In genomic region chr5:67163863-67164595, GRCh38 we compare ENCODE assay signal across 23 cellular contexts. TPM values are rescaled to one million over a fixed set of nuclear protein-coding genes. Genes with fewer than 3 reads are reported as not detected.
DNase-seq lines count a peak whose midpoint lies in the region; ATAC-seq and TF ChIP-seq lines count a peak whose summit lies in the region.
"Had no signal": no experiment of that assay in that cellular context is flagged by ENCODE, and none has a peak within 500 bp of the region (broad histone marks: within the 10 kb centered on the region; RNA-seq: fewer than 3 reads in every experiment).

No MANE protein-coding gene starts in this region.

- H3K4me1 ChIP-seq in breast epithelium, result peaks cover 0 to 3% of the 10 kb centered on the region in 2 donors
- H3K4me1 ChIP-seq in effector memory CD4-positive, alpha-beta T cell (ENCODE audit: control insufficient read depth, insufficient read depth, low read length, poor library complexity, severe bottlenecking), result peaks cover 69% of the 10 kb centered on the region

- H3K36me3 Mint-ChIP-seq in MCF 10A (ENCODE audit: insufficient read depth, unreplicated experiment), result peaks cover 50% of the 10 kb centered on the region
- H3K36me3 Mint-ChIP-seq in T-helper 17 cell (ENCODE audit: low read depth), result no peaks in the 10 kb centered on the region
- H3K36me3 Mint-ChIP-seq in stimulated activated memory B cell treated with anti-CD40 and anti-IgM and Interleukin-4, amounts not matched to agents 10 μg/mL and 1 μg/mL and 100 μg/mL, for 72 hours, result peaks cover 23% of the 10 kb centered on the region

- H3K4me1 Mint-ChIP-seq in MCF 10A (ENCODE audit: insufficient read depth, unreplicated experiment) (peaks cover 18% of the 10 kb centered on the region), T-helper 17 cell (peaks cover 59% of the 10 kb centered on the region)
- peaks cover 22% of the 10 kb centered on the region for H3K4me1 Mint-ChIP-seq in stimulated activated memory B cell treated with anti-CD40 and anti-IgM and Interleukin-4, amounts not matched to agents 10 μg/mL and 1 μg/mL and 100 μg/mL, for 72 hours
- H3K4me1 Mint-ChIP-seq: brain had no signal

- CTCF ChIA-PET in MCF 10A (lab: Yijun Ruan, JAX), result interaction anchor here (0.6 to 11.3 kb wide), 7 partner anchors 7 to 335 kb away, joined by 3 to 220 read pairs (median 5); no protein-coding TSS in a partner anchor

- BruUV-seq in MCF 10A (replicated peaks; lab: Mats Ljungman, UMichigan), result no TSS peak

- no peak overlapping the region for H3K4me3 ChIP-seq in breast epithelium
- H3K4me3 ChIP-seq in effector memory CD4-positive, alpha-beta T cell (ENCODE audit: insufficient read depth, low read depth, low read length, poor library complexity, severe bottlenecking), result peak overlapping the region; percentile 52
- H3K4me3 ChIP-seq: dorsolateral prefrontal cortex, left lung, SK-N-MC, vagina had no signal

- H3K9me3 Mint-ChIP-seq in MCF 10A (ENCODE audit: unreplicated experiment), result no peaks in the 10 kb centered on the region
- no peaks in the 10 kb centered on the region for H3K9me3 Mint-ChIP-seq in stimulated activated memory B cell treated with anti-CD40 and anti-IgM and Interleukin-4, amounts not matched to agents 10 μg/mL and 1 μg/mL and 100 μg/mL, for 72 hours
- H3K9me3 Mint-ChIP-seq: brain had no signal

- TF ChIP-seq POLR2A in breast epithelium (IDR thresholded peaks at IDR 0.05), result no peak

- intact Hi-C loops in breast epithelium (cut with DNase I; ENCODE audit: low total_unique reads), result no loop called here
- intact Hi-C loops in MCF 10A (cut with micrococcal nuclease), result no loop called here

- H3K4me3 Mint-ChIP-seq in MCF 10A (ENCODE audit: unreplicated experiment), result no peak overlapping the region
- peak overlapping the region; percentile 91 for H3K4me3 Mint-ChIP-seq in T-helper 17 cell
- no peak overlapping the region for H3K4me3 Mint-ChIP-seq in stimulated activated memory B cell treated with anti-CD40 and anti-IgM and Interleukin-4, amounts not matched to agents 10 μg/mL and 1 μg/mL and 100 μg/mL, for 72 hours
- H3K4me3 Mint-ChIP-seq: brain had no signal

- H3K9me3 ChIP-seq in breast epithelium, result no peaks in the 10 kb centered on the region
- no peaks in the 10 kb centered on the region for H3K9me3 ChIP-seq in T-helper 17 cell (ENCODE audit: control insufficient read depth, low read length, poor library complexity, severe bottlenecking)
- no peaks in the 10 kb centered on the region for H3K9me3 ChIP-seq in effector memory CD4-positive, alpha-beta T cell (ENCODE audit: control insufficient read depth, low read length)
- H3K9me3 ChIP-seq: left lung, vagina had no signal

- H3K27ac Mint-ChIP-seq in MCF 10A (ENCODE audit: low read depth, unreplicated experiment) (no peak overlapping the region), T-helper 17 cell (peak overlapping the region; percentile 97)
- H3K27ac Mint-ChIP-seq in stimulated activated memory B cell treated with anti-CD40 and anti-IgM and Interleukin-4, amounts not matched to agents 10 μg/mL and 1 μg/mL and 100 μg/mL, for 72 hours, result peak overlapping the region; percentile 95
- H3K27ac Mint-ChIP-seq: brain had no signal

- peak overlapping the region; percentile 90 to 92 for H3K27ac ChIP-seq in breast epithelium
- peak overlapping the region; percentile 85 for H3K27ac ChIP-seq in effector memory CD4-positive, alpha-beta T cell (ENCODE audit: insufficient read depth, low read length, poor library complexity, severe bottlenecking)
- H3K27ac ChIP-seq: left lung, SK-N-MC, vagina had no signal

- DNase-seq in breast epithelium (ENCODE audit: low spot score in 2 of 2), result no peak
- no peak for DNase-seq in MCF 10A (ENCODE audit: unreplicated experiment)
- DNase-seq in T-helper 17 cell, result no peak
- no peak for DNase-seq in effector memory CD4-positive, alpha-beta T cell
- no peak for DNase-seq in ecto neural progenitor cell (ENCODE audit: low spot score)
- DNase-seq: activated CD4-positive, alpha-beta T cell treated with anti-CD3 and anti-CD28 coated beads, Interleukin-2, amount 50 U/mL, for 1 hour; activated effector memory CD4-positive, alpha-beta T cell treated with anti-CD3 and anti-CD28 coated beads, Interleukin-2, amount 50 U/mL, for 16 hours; dorsolateral prefrontal cortex; EL; HCEC 1CT; NCI-H1694 treated with DMSO at 0.1 percent for 48 hours; NCI-H2227 treated with DMSO at 0.1 percent for 48 hours; PC-3; stimulated activated CD4-positive, alpha-beta T cell treated with anti-CD3 and anti-CD28 coated beads, Interleukin-4, amount 100 ng/mL, for 1 hour; substantia nigra had no signal

- H3K36me3 ChIP-seq in breast epithelium, result no peaks in the 10 kb centered on the region
- peaks cover 7% of the 10 kb centered on the region for H3K36me3 ChIP-seq in effector memory CD4-positive, alpha-beta T cell (ENCODE audit: control insufficient read depth, insufficient read depth, low read length)

- H3K27me3 Mint-ChIP-seq in MCF 10A (ENCODE audit: insufficient read depth, unreplicated experiment) (no peaks in the 10 kb centered on the region), T-helper 17 cell (no peaks in the 10 kb centered on the region)
- no peaks in the 10 kb centered on the region for H3K27me3 Mint-ChIP-seq in stimulated activated memory B cell treated with anti-CD40 and anti-IgM and Interleukin-4, amounts not matched to agents 10 μg/mL and 1 μg/mL and 100 μg/mL, for 72 hours
- H3K27me3 Mint-ChIP-seq: brain had no signal

- no peaks in the 10 kb centered on the region for H3K27me3 ChIP-seq in breast epithelium
- H3K27me3 ChIP-seq in effector memory CD4-positive, alpha-beta T cell (replicated peaks; ENCODE audit: control insufficient read depth, insufficient read depth, low read length, poor library complexity, severe bottlenecking), result no peaks in the 10 kb centered on the region
- H3K27me3 ChIP-seq: dorsolateral prefrontal cortex, left lung, vagina had no signal

- TF ChIP-seq CTCF in breast epithelium (IDR thresholded peaks at IDR 0.05), result no peak
- no peak for TF ChIP-seq CTCF in MCF 10A (IDR thresholded peaks at IDR 0.05; ENCODE audit: unreplicated experiment)

- ATAC-seq in T-helper 17 cell (no peak), HG03354 (IDR thresholded peaks at IDR 0.05; ENCODE audit: poor library complexity, severe bottlenecking, unreplicated experiment) (no peak)
- ATAC-seq in stimulated activated memory B cell treated with anti-CD40 and anti-IgM and Interleukin-4, amounts not matched to agents 10 μg/mL and 1 μg/mL and 100 μg/mL, for 72 hours, result no peak
- ATAC-seq: esophagus mucosa, left lung, PC-3 had no signal

- POLR2A ChIA-PET in MCF 10A (lab: Yijun Ruan, JAX), result interaction anchor here (0.9 to 1.2 kb wide), 2 partner anchors 45 to 48 kb away, joined by 3 read pairs; no protein-coding TSS in a partner anchor

RNA-seq across cellular contexts. Expression of gene CD180, which starts 32.6 kb away (rescaled TPM):
- total RNA-seq in breast epithelium (1 to 10 TPM in 2 of 3 donors, under 1 TPM in 1; 0.98 to 4.6 (median 2.8) TPM), MCF 10A (2022) (0.07 TPM in 1 of 2 replicates, not detected in the other), T-helper 17 cell (1 to 10 TPM in 1 of 2 donors, under 1 TPM in 1; 0.05 to 1.3 TPM)
- total RNA-seq: glomerular endothelial cell, PC-3 had no signal
